In genomic region chr9:2116073-2116472, GRCh38 we compare ENCODE assay signal across 8 cellular contexts.
DNase-seq lines count a peak whose midpoint lies in the region; ATAC-seq and TF ChIP-seq lines count a peak whose summit lies in the region.

No MANE protein-coding gene starts in this region.

- no peaks in the 10 kb centered on the region for H3K4me1 Mint-ChIP-seq in T-helper 17 cell

- no peak for TF ChIP-seq POLR2A in gastrocnemius medialis (IDR thresholded peaks at IDR 0.05)
- TF ChIP-seq POLR2A in uterus (IDR thresholded peaks at IDR 0.05): no peak

- ATAC-seq in T-helper 17 cell (no peak), gastrocnemius medialis (no peak)

- intact Hi-C loops in gastrocnemius medialis (cut with DNase I; ENCODE audit: low total_unique reads): no loop called here
- intact Hi-C loops in uterus (cut with DNase I; ENCODE audit: low total_unique reads): no loop called here

- in situ Hi-C loops in GM13976 (cut with MboI; ENCODE audit: low sequenced_read_pairs, unreplicated experiment) (no loop called here), gastrocnemius medialis (cut with MboI; ENCODE audit: low sequenced_read_pairs in 4 of 4) (no loop called here)

- H3K27me3 ChIP-seq in iPS DF 6.9 (ENCODE audit: control insufficient read depth, insufficient read depth, low read length): no peaks in the 10 kb centered on the region
- H3K27me3 ChIP-seq in gastrocnemius medialis: no peaks in the 10 kb centered on the region
- no peaks in the 10 kb centered on the region for H3K27me3 ChIP-seq in uterus

- H3K4me3 ChIP-seq in iPS DF 6.9 (ENCODE audit: low read length) (no peak overlapping the region), gastrocnemius medialis (no peak overlapping the region), uterus (no peak overlapping the region)

- no peaks in the 10 kb centered on the region for H3K36me3 Mint-ChIP-seq in T-helper 17 cell (ENCODE audit: low read depth)

- H3K36me3 ChIP-seq in iPS DF 6.9 (ENCODE audit: control insufficient read depth, insufficient read depth, low read length) (no peaks in the 10 kb centered on the region), gastrocnemius medialis (peaks cover 0 to 67% of the 10 kb centered on the region in 2 donors), uterus (no peaks in the 10 kb centered on the region)

- H3K4me1 ChIP-seq in iPS DF 6.9 (ENCODE audit: control insufficient read depth, insufficient read depth, low read length) (no peaks in the 10 kb centered on the region), gastrocnemius medialis (peaks cover 0 to 7% of the 10 kb centered on the region in 2 donors), uterus (no peaks in the 10 kb centered on the region)

- peak overlapping the region; percentile 66 for H3K27ac Mint-ChIP-seq in T-helper 17 cell

- no CpG with 5 or more reads among the region's 3 CpGs for WGBS in iPS DF 6.9 (ENCODE audit: insufficient coverage, insufficient read length)

- no peaks in the 10 kb centered on the region for H3K27me3 Mint-ChIP-seq in T-helper 17 cell

- peak; percentile 45 for TF ChIP-seq CTCF in AG09319 (IDR thresholded peaks at IDR 0.05; ENCODE audit: low read depth, low read length)
- TF ChIP-seq CTCF in GM13976 (IDR thresholded peaks at IDR 0.05; ENCODE audit: borderline replicate concordance, control extremely low read depth, extremely low read depth, insufficient read depth, missing control alignments): peak; percentile 22
- no peak for TF ChIP-seq CTCF in gastrocnemius medialis (IDR thresholded peaks at IDR 0.05 in 4 of 5, conservative IDR thresholded peaks at IDR 0.05 in 1 of 5)
- peak in 1 of 4 experiments; percentile 17 for TF ChIP-seq CTCF in uterus (IDR thresholded peaks at IDR 0.05)

- DNase-seq in AG09319 (ENCODE audit: extremely low read depth, low read depth): no peak
- DNase-seq in GM13976 (ENCODE audit: low spot score): peak; percentile 20
- DNase-seq in T-helper 17 cell: no peak
- peak; percentile 45 for DNase-seq in iPS DF 6.9 (ENCODE audit: low read depth, low spot score)
- DNase-seq in gastrocnemius medialis: no peak
- DNase-seq in uterus: no peak
- DNase-seq in NCI-H1092 (lab: John Stamatoyannopoulos, UW): no peak
- no peak for DNase-seq in NCI-H226

- no peak overlapping the region for H3K4me3 Mint-ChIP-seq in T-helper 17 cell

- H3K27ac ChIP-seq in iPS DF 6.9 (ENCODE audit: low read length) (no peak overlapping the region), gastrocnemius medialis (no peak overlapping the region), uterus (no peak overlapping the region)

- H3K9me3 ChIP-seq in T-helper 17 cell (ENCODE audit: control insufficient read depth, low read length, poor library complexity, severe bottlenecking) (no peaks in the 10 kb centered on the region), iPS DF 6.9 (ENCODE audit: control insufficient read depth, insufficient read depth, low read length) (no peaks in the 10 kb centered on the region), gastrocnemius medialis (no peaks in the 10 kb centered on the region), uterus (no peaks in the 10 kb centered on the region)

Comparison
In these comparisons a context has a peak if more than half of its experiments do, and no peak if none do; other contexts are left out.
1. DNase-seq: peak in GM13976 (single experiment) and iPS DF 6.9 (single experiment); none in AG09319 (single experiment), T-helper 17 cell (0 of 3), gastrocnemius medialis (0 of 2), uterus (0 of 2), NCI-H1092 (single experiment) and NCI-H226 (single experiment).
2. CTCF ChIP-seq: peak in AG09319 (single experiment) and GM13976 (single experiment); none in gastrocnemius medialis (0 of 5).